2 cellular contexts compared by ENCODE assay signal in genomic region chr16:20107086-20107485, GRCh38.
TF ChIP-seq lines count a peak whose summit lies in the region.

No MANE protein-coding gene starts in this region.

TF ChIP-seq in GM23338, 12 proteins besides CTCF, POLR2A, EP300 and RAD21:
- TF ChIP-seq CREB1 (CRISPR knock-in tag; IDR thresholded peaks at IDR 0.05; ENCODE audit: low read depth) (no peak), EZH2phosphoT487 (IDR thresholded peaks at IDR 0.05; ENCODE audit: unreplicated experiment) (no peak)

TF ChIP-seq in H1, 55 proteins besides CTCF, POLR2A, EP300 and RAD21:
- TF ChIP-seq TBP (IDR thresholded peaks at IDR 0.05; ENCODE audit: low read depth, low read length) (no peak), SP1 (IDR thresholded peaks at IDR 0.05; ENCODE audit: low read depth, low read length) (no peak), HDAC6 (IDR thresholded peaks at IDR 0.05; ENCODE audit: low read depth, low read length) (no peak), USF2 (IDR thresholded peaks at IDR 0.05; ENCODE audit: low read length) (peak; percentile 41; the same call in 1 of the 2 replicates)
